In the genomic region with DNA sequence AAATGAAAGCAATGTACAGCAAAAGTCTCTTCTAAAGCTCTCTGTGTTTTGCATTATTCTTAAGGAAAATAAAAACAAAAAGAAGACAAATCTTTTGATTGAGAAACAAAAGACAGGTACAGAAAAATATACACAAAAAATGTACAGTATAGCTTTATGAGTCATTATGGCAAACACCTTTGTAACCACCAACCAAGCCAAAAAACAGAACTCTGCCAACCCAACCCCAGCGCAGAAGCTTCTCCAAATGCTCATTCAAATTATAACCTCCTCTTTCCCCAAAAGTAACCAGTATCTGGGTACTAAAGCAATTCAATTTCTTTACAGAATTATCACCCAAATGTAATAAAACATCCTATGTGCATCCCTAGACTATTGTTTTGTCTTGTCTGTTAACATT, we compare ENCODE assay signal across 24 cellular contexts.
"Had no signal": no experiment of that assay in that cellular context is flagged by ENCODE, and none has a peak within 500 bp of the region (broad histone marks: within the 10 kb centered on the region; RNA-seq: fewer than 3 reads in every experiment).

No MANE protein-coding gene starts in this region.

- H3K36me3 ChIP-seq: esophagus muscularis mucosa, gastroesophageal sphincter, heart left ventricle, neutrophil, right atrium auricular region, stomach, thyroid gland, vagina had no signal

- H3K27ac ChIP-seq: esophagus muscularis mucosa, foreskin keratinocyte, gastroesophageal sphincter, heart left ventricle, hepatocyte, neutrophil, parathyroid adenoma, right atrium auricular region, stomach, thyroid gland, vagina had no signal

- H3K4me1 Mint-ChIP-seq: memory B cell had no signal

- H3K4me3 ChIP-seq: esophagus muscularis mucosa, gastroesophageal sphincter, heart left ventricle, hepatocyte, lung, right atrium auricular region, smooth muscle cell, stomach, thyroid gland, vagina had no signal

- ATAC-seq: foreskin keratinocyte; gastroesophageal sphincter; heart left ventricle; left lobe of liver; natural killer cell; sciatic nerve; stimulated activated memory B cell treated with anti-CD40 and anti-IgM and Interleukin-4, amounts not matched to agents 10 μg/mL and 1 μg/mL and 100 μg/mL, for 72 hours had no signal

- H3K27ac Mint-ChIP-seq: memory B cell; natural killer cell; progenitor cell of endocrine pancreas; stimulated activated memory B cell treated with anti-CD40 and anti-IgM and Interleukin-4, amounts not matched to agents 10 μg/mL and 1 μg/mL and 100 μg/mL, for 72 hours had no signal

- H3K9ac ChIP-seq: parathyroid adenoma had no signal

- H3K27me3 Mint-ChIP-seq: memory B cell; progenitor cell of endocrine pancreas; stimulated activated memory B cell treated with anti-CD40 and anti-IgM and Interleukin-4, amounts not matched to agents 10 μg/mL and 1 μg/mL and 100 μg/mL, for 72 hours had no signal

- H3K4me3 Mint-ChIP-seq: memory B cell; natural killer cell; stimulated activated memory B cell treated with anti-CD40 and anti-IgM and Interleukin-4, amounts not matched to agents 10 μg/mL and 1 μg/mL and 100 μg/mL, for 72 hours had no signal

- H3K27me3 ChIP-seq: esophagus muscularis mucosa, foreskin keratinocyte, gastroesophageal sphincter, heart left ventricle, hepatocyte, neutrophil, right atrium auricular region, stomach, thyroid gland, vagina had no signal

- H3K4me1 ChIP-seq: esophagus muscularis mucosa, foreskin keratinocyte, gastroesophageal sphincter, heart left ventricle, parathyroid adenoma, right atrium auricular region, stomach, thyroid gland, vagina had no signal

- H3K4me2 ChIP-seq: hepatocyte, smooth muscle cell had no signal

- H2AFZ ChIP-seq: hepatocyte, parathyroid adenoma had no signal

- DNase-seq: effector CD8-positive, alpha-beta T cell; foreskin keratinocyte; heart left ventricle; kidney; natural killer cell; stimulated activated CD4-positive, alpha-beta T cell treated with anti-CD3 and anti-CD28 coated beads, Interleukin-12 subunit alpha, Interleukin-12 subunit beta, amount 100 ng/mL, for 4 hours; stimulated activated CD4-positive, alpha-beta T cell treated with anti-CD3 and anti-CD28 coated beads, Interleukin-1b, Interleukin-23, amount 100 ng/mL, for 48 hours; stimulated activated CD4-positive, alpha-beta T cell treated with anti-CD3 and anti-CD28 coated beads, Interleukin-4, amount 100 ng/mL, for 24 hours; stomach; thyroid gland had no signal

- H3K9me3 ChIP-seq: neutrophil, thyroid gland, vagina had no signal
